Comparison of ENCODE assay signal across 10 cellular contexts in the genomic region with DNA sequence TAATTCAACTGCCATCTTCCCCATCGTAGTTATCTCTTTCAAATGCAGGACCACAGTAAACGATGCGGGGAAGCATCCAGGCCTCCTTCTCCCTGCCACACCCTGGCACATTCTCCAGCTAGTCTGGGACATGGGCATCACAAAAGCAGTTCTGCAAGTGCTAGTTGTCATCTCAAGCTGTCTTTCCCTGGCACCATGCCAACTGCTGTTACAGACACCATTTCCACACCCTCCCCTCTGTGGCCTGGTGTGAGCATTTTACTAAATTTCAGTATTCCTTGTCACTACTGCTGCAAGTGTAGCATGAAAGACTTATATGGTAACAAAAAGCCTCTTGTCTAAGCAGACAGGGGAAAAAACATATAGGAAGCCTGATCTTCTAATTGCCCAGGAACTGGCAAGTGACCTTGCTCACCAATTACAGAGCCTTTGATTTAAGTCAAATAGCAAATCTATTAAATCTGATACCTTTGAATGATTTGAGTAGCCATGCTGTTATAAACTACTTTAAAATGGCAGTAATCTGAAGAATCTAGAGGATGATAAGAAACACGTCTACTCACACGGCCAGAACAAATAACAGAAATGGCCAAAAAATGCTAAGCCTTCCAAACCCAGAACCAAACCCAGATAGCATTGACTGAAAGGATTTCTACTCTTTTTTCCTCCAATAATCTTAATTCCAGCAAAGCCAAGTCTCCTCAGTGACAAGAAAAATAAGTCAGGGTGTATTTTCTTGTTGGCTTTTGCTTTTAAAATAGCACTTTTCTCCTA.
DNase-seq lines count a peak whose midpoint lies in the region; ATAC-seq and TF ChIP-seq lines count a peak whose summit lies in the region.
"Had no signal": no experiment of that assay in that cellular context is flagged by ENCODE, and none has a peak within 500 bp of the region (broad histone marks: within the 10 kb centered on the region; RNA-seq: fewer than 3 reads in every experiment).

No MANE protein-coding gene starts in this region.

- H3K27ac Mint-ChIP-seq in osteocyte (ENCODE audit: unreplicated experiment), result peak overlapping the region; percentile 16

- H3K36me3 Mint-ChIP-seq in osteocyte (ENCODE audit: unreplicated experiment), result no peaks in the 10 kb centered on the region

- H3K9me3 Mint-ChIP-seq in osteocyte (ENCODE audit: unreplicated experiment), result peaks cover 3% of the 10 kb centered on the region

- DNase-seq in DMS53 treated with DMSO at 0.1 percent for 48 hours (lab: John Stamatoyannopoulos, UW; ENCODE audit: unreplicated experiment) (peak; percentile 26), NAMALWA (ENCODE audit: low spot score) (peak; percentile 23), osteocyte (ENCODE audit: extremely low spot score, unreplicated experiment) (no peak)
- DNase-seq: activated CD4-positive, alpha-beta T cell treated with anti-CD3 and anti-CD28 coated beads, Interleukin-2, amount 50 U/mL, for 1 hour; esophagus squamous epithelium had no signal

- TF ChIP-seq CTCF in VCaP (conservative IDR thresholded peaks at IDR 0.05) (no peak), osteocyte (IDR thresholded peaks at IDR 0.05) (no peak)

- no peaks in the 10 kb centered on the region for H3K27me3 Mint-ChIP-seq in osteocyte (ENCODE audit: unreplicated experiment)

- no peak overlapping the region for H3K4me3 Mint-ChIP-seq in osteocyte (ENCODE audit: unreplicated experiment)

- H3K27ac ChIP-seq in VCaP, result peak overlapping the region; percentile 46
- H3K27ac ChIP-seq: esophagus squamous epithelium had no signal

- ATAC-seq in GM18519 (IDR thresholded peaks at IDR 0.05; ENCODE audit: low FRiP score, unreplicated experiment) (no peak), GM21360 (IDR thresholded peaks at IDR 0.05; ENCODE audit: unreplicated experiment) (no peak), GM21825 (IDR thresholded peaks at IDR 0.05; ENCODE audit: unreplicated experiment) (no peak)
- ATAC-seq: left lobe of liver had no signal

- H3K4me1 Mint-ChIP-seq in osteocyte (ENCODE audit: unreplicated experiment), result peaks cover 46% of the 10 kb centered on the region
